In the genomic region with DNA sequence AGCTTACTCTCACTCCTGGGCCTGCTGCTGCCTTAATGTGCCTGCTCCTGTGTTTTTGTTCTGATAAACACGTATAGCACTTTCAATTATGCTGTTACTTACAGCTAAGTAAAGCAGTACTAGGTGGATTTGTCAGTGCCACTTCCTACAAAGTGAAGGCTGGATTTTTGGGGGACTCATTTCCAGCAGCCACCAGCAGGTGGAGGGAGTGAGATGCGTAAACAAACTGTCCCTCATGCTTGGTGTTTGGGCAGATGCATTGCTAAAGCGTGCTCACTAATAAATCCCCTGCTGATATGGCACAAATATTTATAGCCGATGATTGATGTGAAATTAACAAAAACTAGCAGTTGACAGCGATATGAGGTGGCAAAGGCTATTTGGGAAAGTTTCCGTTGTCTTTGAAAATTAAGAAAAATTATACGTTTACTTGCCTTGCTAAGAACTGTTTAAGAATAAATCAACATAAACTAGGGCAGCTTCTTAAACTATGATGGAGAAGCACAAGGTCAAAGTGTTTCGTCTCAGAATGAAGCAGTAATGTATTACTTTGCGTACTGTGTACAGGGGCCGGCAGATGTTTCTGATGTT, we compare ENCODE assay signal across 9 cellular contexts.
A peak's percentile ranks its signal among the peaks of the same experiment; 100 is the strongest.
DNase-seq lines count a peak whose midpoint lies in the region; ATAC-seq and TF ChIP-seq lines count a peak whose summit lies in the region.
"Had no signal": no experiment of that assay in that cellular context is flagged by ENCODE, and none has a peak within 500 bp of the region (broad histone marks: within the 10 kb centered on the region; RNA-seq: fewer than 3 reads in every experiment).

No MANE protein-coding gene starts in this region.

- TF ChIP-seq CTCF in GM12872 (IDR thresholded peaks at IDR 0.05; ENCODE audit: insufficient read depth, low read depth, low read length) (peak; percentile 84), WERI-Rb-1 (IDR thresholded peaks at IDR 0.05; ENCODE audit: low read depth, low read length) (peak; percentile 88), epithelial cell of esophagus (IDR thresholded peaks at IDR 0.05; ENCODE audit: insufficient read depth, low read depth, low read length, missing control alignments) (peak; percentile 95), type B pancreatic cell (conservative IDR thresholded peaks at IDR 0.05) (peak; percentile 89)

- H3K4me3 Mint-ChIP-seq in type B pancreatic cell = no peak overlapping the region
- H3K4me3 Mint-ChIP-seq: naive thymus-derived CD4-positive, alpha-beta T cell had no signal

- H3K27ac ChIP-seq in WERI-Rb-1 = no peak overlapping the region

- peaks cover under 1% of the 10 kb centered on the region for H3K36me3 Mint-ChIP-seq in type B pancreatic cell
- H3K36me3 Mint-ChIP-seq: naive thymus-derived CD4-positive, alpha-beta T cell had no signal

- H3K36me3 ChIP-seq in WERI-Rb-1 = no peaks in the 10 kb centered on the region

- peaks cover 15% of the 10 kb centered on the region for H3K4me1 Mint-ChIP-seq in type B pancreatic cell (ENCODE audit: unreplicated experiment)
- H3K4me1 Mint-ChIP-seq: naive thymus-derived CD4-positive, alpha-beta T cell had no signal

- H3K9me3 ChIP-seq in WERI-Rb-1 (ENCODE audit: severe bottlenecking) = no peaks in the 10 kb centered on the region

- peak; percentile 79 for DNase-seq in AG08396 (ENCODE audit: low spot score)
- DNase-seq in NCI-H1930 (lab: John Stamatoyannopoulos, UW) = peak; percentile 5 to 36
- DNase-seq in WERI-Rb-1 = peak; percentile 69
- DNase-seq in epithelial cell of esophagus (ENCODE audit: low read depth) = peak; percentile 81
- DNase-seq in middle frontal gyrus (ENCODE audit: extremely low spot score, low spot score) = peak; percentile 40
- DNase-seq in type B pancreatic cell (ENCODE audit: extremely low spot score, unreplicated experiment) = no peak

- no peak overlapping the region for H3K27ac Mint-ChIP-seq in type B pancreatic cell
- H3K27ac Mint-ChIP-seq: naive thymus-derived CD4-positive, alpha-beta T cell had no signal

- no peaks in the 10 kb centered on the region for H3K9me3 Mint-ChIP-seq in type B pancreatic cell

- H3K27me3 ChIP-seq in WERI-Rb-1 (ENCODE audit: insufficient read depth, low read depth, severe bottlenecking) = no peaks in the 10 kb centered on the region

- no peak for ATAC-seq in GM18867 (IDR thresholded peaks at IDR 0.05; ENCODE audit: unreplicated experiment)
- ATAC-seq: naive thymus-derived CD4-positive, alpha-beta T cell had no signal

- H3K4me3 ChIP-seq in WERI-Rb-1 (ENCODE audit: low read depth, low read length) (no peak overlapping the region), epithelial cell of esophagus (ENCODE audit: low read length) (no peak overlapping the region)

- no peaks in the 10 kb centered on the region for H3K27me3 Mint-ChIP-seq in type B pancreatic cell
